ENCODE assay signal across 1 cellular context in the genomic region with DNA sequence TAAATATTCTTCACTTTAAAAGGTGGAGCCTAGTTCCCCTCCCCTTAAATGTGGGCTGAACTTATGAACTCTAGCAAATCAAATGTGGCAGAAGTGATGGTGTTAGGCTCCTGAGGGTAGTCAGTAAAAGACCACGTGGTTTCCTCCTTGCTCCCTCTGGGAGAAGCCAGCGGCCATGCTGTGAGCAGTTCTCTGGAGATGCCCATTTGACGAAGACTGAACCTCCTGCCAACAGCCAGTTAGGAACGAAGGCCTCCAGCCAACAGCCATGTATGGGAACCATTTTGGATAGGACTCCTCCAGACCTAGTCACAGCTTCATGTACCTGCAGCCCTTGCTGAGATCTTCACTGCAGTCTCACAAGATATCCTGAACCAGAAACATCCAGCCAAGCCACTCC.
TF ChIP-seq lines count a peak whose summit lies in the region.

No MANE protein-coding gene starts in this region.

TF ChIP-seq in K562, 482 proteins besides CTCF, POLR2A, EP300 and RAD21 (continued from another document and continues in another):
- TF ChIP-seq, protein P1, sequence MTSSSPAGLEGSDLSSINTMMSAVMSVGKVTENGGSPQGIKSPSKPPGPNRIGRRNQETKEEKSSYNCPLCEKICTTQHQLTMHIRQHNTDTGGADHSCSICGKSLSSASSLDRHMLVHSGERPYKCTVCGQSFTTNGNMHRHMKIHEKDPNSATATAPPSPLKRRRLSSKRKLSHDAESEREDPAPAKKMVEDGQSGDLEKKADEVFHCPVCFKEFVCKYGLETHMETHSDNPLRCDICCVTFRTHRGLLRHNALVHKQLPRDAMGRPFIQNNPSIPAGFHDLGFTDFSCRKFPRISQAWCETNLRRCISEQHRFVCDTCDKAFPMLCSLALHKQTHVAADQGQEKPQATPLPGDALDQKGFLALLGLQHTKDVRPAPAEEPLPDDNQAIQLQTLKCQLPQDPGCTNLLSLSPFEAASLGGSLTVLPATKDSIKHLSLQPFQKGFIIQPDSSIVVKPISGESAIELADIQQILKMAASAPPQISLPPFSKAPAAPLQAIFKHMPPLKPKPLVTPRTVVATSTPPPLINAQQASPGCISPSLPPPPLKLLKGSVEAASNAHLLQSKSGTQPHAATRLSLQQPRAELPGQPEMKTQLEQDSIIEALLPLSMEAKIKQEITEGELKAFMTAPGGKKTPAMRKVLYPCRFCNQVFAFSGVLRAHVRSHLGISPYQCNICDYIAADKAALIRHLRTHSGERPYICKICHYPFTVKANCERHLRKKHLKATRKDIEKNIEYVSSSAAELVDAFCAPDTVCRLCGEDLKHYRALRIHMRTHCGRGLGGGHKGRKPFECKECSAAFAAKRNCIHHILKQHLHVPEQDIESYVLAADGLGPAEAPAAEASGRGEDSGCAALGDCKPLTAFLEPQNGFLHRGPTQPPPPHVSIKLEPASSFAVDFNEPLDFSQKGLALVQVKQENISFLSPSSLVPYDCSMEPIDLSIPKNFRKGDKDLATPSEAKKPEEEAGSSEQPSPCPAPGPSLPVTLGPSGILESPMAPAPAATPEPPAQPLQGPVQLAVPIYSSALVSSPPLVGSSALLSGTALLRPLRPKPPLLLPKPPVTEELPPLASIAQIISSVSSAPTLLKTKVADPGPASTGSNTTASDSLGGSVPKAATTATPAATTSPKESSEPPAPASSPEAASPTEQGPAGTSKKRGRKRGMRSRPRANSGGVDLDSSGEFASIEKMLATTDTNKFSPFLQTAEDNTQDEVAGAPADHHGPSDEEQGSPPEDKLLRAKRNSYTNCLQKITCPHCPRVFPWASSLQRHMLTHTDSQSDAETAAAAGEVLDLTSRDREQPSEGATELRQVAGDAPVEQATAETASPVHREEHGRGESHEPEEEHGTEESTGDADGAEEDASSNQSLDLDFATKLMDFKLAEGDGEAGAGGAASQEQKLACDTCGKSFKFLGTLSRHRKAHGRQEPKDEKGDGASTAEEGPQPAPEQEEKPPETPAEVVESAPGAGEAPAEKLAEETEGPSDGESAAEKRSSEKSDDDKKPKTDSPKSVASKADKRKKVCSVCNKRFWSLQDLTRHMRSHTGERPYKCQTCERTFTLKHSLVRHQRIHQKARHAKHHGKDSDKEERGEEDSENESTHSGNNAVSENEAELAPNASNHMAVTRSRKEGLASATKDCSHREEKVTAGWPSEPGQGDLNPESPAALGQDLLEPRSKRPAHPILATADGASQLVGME (CRISPR knock-in tag; IDR thresholded peaks at IDR 0.05), result 0 out of 2 replicates have a peak, but pooled peaks have one; percentile 73
- TF ChIP-seq HNRNPLL (IDR thresholded peaks at IDR 0.05; ENCODE audit: low read depth, low read length, poor library complexity, severe bottlenecking) (no peak), FOS (IDR thresholded peaks at IDR 0.05; ENCODE audit: extremely low read depth, insufficient read length) (no peak), POLR3A (IDR thresholded peaks at IDR 0.05; ENCODE audit: borderline replicate concordance, extremely low read depth, insufficient read depth, insufficient read length) (no peak), MCM5 (IDR thresholded peaks at IDR 0.05; ENCODE audit: low read depth) (no peak), BHLHE40 (IDR thresholded peaks at IDR 0.05; ENCODE audit: low read length) (no peak), FOXJ3 (CRISPR knock-in tag; IDR thresholded peaks at IDR 0.05) (no peak), GTF2F1 (IDR thresholded peaks at IDR 0.05; ENCODE audit: low read depth, low read length) (no peak), ILF3 (IDR thresholded peaks at IDR 0.05; ENCODE audit: borderline replicate concordance) (no peak), STAT5A (IDR thresholded peaks at IDR 0.05; ENCODE audit: borderline replicate concordance, low read length) (no peak), ZNF668 (CRISPR knock-in tag; IDR thresholded peaks at IDR 0.05) (peak; percentile 79; the same call in 1 of the 2 replicates), SOX6 (IDR thresholded peaks at IDR 0.05) (no peak), KAT7 (CRISPR knock-in tag; IDR thresholded peaks at IDR 0.05; ENCODE audit: borderline replicate concordance) (no peak), MCM3 (IDR thresholded peaks at IDR 0.05) (no peak), OTX1 (CRISPR knock-in tag; IDR thresholded peaks at IDR 0.05) (peak; percentile 76), WHSC1 (IDR thresholded peaks at IDR 0.05; ENCODE audit: low read length) (no peak), FOXA3 (CRISPR knock-in tag; conservative IDR thresholded peaks at IDR 0.05 in 1 of 2, IDR thresholded peaks at IDR 0.05 in 1 of 2) (no peak), MECOM (CRISPR knock-in tag; IDR thresholded peaks at IDR 0.05) (peak; percentile 49; the same call in 1 of the 2 replicates), ZNF217 (CRISPR knock-in tag; IDR thresholded peaks at IDR 0.05) (no peak), SMARCC2 (IDR thresholded peaks at IDR 0.05; ENCODE audit: low read depth) (no peak), KLF6 (CRISPR knock-in tag; IDR thresholded peaks at IDR 0.05; ENCODE audit: borderline replicate concordance) (peak; percentile 88), RFX1 (IDR thresholded peaks at IDR 0.05) (no peak), EP400 (IDR thresholded peaks at IDR 0.05) (no peak), E2F3 (CRISPR knock-in tag; IDR thresholded peaks at IDR 0.05) (peak; percentile 87; the same call in 1 of the 2 replicates)
- TF ChIP-seq, protein P2, sequence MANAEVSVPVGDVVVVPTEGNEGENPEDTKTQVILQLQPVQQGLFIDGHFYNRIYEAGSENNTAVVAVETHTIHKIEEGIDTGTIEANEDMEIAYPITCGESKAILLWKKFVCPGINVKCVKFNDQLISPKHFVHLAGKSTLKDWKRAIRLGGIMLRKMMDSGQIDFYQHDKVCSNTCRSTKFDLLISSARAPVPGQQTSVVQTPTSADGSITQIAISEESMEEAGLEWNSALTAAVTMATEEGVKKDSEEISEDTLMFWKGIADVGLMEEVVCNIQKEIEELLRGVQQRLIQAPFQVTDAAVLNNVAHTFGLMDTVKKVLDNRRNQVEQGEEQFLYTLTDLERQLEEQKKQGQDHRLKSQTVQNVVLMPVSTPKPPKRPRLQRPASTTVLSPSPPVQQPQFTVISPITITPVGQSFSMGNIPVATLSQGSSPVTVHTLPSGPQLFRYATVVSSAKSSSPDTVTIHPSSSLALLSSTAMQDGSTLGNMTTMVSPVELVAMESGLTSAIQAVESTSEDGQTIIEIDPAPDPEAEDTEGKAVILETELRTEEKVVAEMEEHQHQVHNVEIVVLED (CRISPR knock-in tag; IDR thresholded peaks at IDR 0.05), result no peak
- TF ChIP-seq, protein P3, sequence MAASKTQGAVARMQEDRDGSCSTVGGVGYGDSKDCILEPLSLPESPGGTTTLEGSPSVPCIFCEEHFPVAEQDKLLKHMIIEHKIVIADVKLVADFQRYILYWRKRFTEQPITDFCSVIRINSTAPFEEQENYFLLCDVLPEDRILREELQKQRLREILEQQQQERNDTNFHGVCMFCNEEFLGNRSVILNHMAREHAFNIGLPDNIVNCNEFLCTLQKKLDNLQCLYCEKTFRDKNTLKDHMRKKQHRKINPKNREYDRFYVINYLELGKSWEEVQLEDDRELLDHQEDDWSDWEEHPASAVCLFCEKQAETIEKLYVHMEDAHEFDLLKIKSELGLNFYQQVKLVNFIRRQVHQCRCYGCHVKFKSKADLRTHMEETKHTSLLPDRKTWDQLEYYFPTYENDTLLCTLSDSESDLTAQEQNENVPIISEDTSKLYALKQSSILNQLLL (CRISPR knock-in tag; IDR thresholded peaks at IDR 0.05; ENCODE audit: borderline replicate concordance), result no peak
- TF ChIP-seq, protein P4, sequence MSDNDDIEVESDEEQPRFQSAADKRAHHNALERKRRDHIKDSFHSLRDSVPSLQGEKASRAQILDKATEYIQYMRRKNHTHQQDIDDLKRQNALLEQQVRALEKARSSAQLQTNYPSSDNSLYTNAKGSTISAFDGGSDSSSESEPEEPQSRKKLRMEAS (CRISPR knock-in tag; IDR thresholded peaks at IDR 0.05), result peak; percentile 77
- TF ChIP-seq, protein P5, sequence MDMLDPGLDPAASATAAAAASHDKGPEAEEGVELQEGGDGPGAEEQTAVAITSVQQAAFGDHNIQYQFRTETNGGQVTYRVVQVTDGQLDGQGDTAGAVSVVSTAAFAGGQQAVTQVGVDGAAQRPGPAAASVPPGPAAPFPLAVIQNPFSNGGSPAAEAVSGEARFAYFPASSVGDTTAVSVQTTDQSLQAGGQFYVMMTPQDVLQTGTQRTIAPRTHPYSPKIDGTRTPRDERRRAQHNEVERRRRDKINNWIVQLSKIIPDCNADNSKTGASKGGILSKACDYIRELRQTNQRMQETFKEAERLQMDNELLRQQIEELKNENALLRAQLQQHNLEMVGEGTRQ (CRISPR knock-in tag; IDR thresholded peaks at IDR 0.05), result peak; percentile 40; the same call in 1 of the 2 replicates
- TF ChIP-seq, protein P6, sequence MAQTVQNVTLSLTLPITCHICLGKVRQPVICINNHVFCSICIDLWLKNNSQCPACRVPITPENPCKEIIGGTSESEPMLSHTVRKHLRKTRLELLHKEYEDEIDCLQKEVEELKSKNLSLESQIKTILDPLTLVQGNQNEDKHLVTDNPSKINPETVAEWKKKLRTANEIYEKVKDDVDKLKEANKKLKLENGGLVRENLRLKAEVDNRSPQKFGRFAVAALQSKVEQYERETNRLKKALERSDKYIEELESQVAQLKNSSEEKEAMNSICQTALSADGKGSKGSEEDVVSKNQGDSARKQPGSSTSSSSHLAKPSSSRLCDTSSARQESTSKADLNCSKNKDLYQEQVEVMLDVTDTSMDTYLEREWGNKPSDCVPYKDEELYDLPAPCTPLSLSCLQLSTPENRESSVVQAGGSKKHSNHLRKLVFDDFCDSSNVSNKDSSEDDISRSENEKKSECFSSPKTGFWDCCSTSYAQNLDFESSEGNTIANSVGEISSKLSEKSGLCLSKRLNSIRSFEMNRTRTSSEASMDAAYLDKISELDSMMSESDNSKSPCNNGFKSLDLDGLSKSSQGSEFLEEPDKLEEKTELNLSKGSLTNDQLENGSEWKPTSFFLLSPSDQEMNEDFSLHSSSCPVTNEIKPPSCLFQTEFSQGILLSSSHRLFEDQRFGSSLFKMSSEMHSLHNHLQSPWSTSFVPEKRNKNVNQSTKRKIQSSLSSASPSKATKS (CRISPR knock-in tag; IDR thresholded peaks at IDR 0.05), result no peak
- TF ChIP-seq, protein P7, sequence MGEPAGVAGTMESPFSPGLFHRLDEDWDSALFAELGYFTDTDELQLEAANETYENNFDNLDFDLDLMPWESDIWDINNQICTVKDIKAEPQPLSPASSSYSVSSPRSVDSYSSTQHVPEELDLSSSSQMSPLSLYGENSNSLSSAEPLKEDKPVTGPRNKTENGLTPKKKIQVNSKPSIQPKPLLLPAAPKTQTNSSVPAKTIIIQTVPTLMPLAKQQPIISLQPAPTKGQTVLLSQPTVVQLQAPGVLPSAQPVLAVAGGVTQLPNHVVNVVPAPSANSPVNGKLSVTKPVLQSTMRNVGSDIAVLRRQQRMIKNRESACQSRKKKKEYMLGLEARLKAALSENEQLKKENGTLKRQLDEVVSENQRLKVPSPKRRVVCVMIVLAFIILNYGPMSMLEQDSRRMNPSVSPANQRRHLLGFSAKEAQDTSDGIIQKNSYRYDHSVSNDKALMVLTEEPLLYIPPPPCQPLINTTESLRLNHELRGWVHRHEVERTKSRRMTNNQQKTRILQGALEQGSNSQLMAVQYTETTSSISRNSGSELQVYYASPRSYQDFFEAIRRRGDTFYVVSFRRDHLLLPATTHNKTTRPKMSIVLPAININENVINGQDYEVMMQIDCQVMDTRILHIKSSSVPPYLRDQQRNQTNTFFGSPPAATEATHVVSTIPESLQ (CRISPR knock-in tag; IDR thresholded peaks at IDR 0.05), result no peak
- TF ChIP-seq, protein P8, sequence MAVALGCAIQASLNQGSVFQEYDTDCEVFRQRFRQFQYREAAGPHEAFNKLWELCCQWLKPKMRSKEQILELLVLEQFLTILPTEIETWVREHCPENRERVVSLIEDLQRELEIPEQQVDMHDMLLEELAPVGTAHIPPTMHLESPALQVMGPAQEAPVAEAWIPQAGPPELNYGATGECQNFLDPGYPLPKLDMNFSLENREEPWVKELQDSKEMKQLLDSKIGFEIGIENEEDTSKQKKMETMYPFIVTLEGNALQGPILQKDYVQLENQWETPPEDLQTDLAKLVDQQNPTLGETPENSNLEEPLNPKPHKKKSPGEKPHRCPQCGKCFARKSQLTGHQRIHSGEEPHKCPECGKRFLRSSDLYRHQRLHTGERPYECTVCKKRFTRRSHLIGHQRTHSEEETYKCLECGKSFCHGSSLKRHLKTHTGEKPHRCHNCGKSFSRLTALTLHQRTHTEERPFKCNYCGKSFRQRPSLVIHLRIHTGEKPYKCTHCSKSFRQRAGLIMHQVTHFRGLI (CRISPR knock-in tag; IDR thresholded peaks at IDR 0.05), result peak; percentile 89
- TF ChIP-seq, protein P9, sequence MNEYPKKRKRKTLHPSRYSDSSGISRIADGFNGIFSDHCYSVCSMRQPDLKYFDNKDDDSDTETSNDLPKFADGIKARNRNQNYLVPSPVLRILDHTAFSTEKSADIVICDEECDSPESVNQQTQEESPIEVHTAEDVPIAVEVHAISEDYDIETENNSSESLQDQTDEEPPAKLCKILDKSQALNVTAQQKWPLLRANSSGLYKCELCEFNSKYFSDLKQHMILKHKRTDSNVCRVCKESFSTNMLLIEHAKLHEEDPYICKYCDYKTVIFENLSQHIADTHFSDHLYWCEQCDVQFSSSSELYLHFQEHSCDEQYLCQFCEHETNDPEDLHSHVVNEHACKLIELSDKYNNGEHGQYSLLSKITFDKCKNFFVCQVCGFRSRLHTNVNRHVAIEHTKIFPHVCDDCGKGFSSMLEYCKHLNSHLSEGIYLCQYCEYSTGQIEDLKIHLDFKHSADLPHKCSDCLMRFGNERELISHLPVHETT (CRISPR knock-in tag; conservative IDR thresholded peaks at IDR 0.05 in 1 of 2, IDR thresholded peaks at IDR 0.05 in 1 of 2), result peak in 1 of 2 experiments; percentile 89; a peak in 2 of 4 replicates
- TF ChIP-seq, protein P10, sequence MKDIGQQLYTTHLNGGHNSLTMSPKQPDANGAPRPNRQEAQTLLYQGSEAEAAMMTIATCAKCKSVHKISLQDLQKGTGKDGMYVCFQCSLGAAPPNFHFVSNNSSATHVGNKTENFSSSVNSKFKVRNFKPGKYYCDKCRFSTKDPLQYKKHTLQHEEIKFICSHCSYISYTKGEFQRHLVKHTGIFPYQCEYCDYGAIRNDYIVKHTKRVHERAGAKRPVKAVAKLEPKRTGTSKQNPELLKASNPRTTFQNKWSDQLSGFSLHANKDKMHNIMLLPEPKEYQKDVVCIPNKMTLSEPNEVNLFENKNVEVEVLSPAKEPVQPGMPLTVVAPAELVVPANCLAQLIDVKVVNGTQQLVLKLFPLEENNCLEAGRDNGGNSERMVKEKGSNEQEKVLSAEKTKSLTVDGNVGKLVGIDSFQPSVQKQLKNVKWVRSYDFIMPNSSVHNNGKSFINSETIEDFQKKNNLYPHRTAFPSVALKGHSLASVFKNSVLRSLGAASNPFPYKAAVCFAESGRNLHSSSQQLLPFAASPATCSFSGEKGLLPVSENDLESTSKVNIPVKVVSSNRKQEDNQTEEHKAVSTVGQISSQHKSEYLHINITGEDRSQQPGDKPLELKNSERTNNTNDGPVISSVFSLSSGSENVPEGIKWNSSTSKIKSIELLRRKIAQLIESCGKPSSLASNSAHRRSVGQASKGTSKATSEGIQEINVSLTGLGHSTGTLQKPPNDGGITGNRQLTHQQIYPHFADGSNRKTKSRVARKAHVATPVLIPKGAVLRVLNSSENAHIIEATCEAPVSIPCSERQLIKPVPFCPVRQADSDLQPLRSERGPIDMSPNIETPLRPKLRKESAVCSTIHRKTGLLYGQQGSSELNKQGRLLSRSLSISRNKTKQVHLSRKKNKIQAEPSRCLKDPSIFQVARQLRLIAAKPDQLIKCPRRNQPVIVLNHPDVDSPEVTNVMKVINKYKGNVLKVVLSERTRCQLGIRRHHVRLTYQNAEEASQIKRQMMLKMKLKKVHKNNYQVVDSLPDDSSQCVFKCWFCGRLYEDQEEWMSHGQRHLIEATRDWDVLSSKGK (CRISPR knock-in tag; IDR thresholded peaks at IDR 0.05), result no peak
- TF ChIP-seq, protein P11, sequence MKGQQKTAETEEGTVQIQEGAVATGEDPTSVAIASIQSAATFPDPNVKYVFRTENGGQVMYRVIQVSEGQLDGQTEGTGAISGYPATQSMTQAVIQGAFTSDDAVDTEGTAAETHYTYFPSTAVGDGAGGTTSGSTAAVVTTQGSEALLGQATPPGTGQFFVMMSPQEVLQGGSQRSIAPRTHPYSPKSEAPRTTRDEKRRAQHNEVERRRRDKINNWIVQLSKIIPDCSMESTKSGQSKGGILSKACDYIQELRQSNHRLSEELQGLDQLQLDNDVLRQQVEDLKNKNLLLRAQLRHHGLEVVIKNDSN (CRISPR knock-in tag; IDR thresholded peaks at IDR 0.05), result peak; percentile 51
